In the genomic region with DNA sequence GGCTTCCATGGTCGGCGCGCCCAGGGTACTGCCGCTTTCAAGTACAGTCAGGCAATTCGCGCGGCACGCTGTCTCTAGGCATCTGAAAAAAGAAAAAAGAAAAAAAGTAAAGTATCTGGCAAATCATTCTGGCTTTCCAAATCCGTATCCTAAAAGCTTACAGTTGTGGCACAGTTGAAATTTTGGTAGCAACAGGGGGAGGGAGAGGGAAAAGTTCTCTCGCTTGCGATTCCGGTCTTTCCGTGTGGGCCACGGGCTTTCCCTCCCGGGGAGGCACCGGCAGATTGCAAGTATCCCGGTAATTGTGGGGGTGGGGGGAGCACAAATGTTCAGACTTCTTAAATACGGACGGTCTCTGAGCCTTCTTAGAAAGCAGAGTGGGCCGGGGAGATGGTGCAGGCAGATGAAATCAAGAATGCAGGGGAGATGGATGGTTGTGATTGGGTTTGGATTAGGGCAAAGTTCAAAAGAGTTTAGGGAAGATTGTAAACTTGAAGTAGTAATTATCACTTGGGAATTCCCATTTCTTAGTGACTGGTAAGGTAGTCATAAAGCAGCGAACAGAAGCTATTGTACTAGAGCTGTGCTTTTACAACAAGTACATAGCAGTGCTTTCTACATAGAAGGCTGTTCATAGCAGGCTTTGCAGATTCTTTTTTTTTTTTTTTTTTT, we compare ENCODE assay signal across 8 cellular contexts. TPM values are rescaled to one million over a fixed set of nuclear protein-coding genes. Genes with fewer than 3 reads are reported as not detected.
DNase-seq lines count a peak whose midpoint lies in the region; ATAC-seq and TF ChIP-seq lines count a peak whose summit lies in the region.

No MANE protein-coding gene starts in this region.

- H3K4me3 ChIP-seq in GM06990 (replicated peaks; ENCODE audit: low read depth, low read length) (peak overlapping the region; percentile 63), RWPE2 (ENCODE audit: severe bottlenecking) (peak overlapping the region; percentile 61), epithelial cell of proximal tubule (ENCODE audit: low read depth, low read length) (peak overlapping the region; percentile 83)

- peak overlapping the region; percentile 91 for H3K27ac Mint-ChIP-seq in osteocyte (ENCODE audit: unreplicated experiment)

- ATAC-seq in RWPE2 (ENCODE audit: low read depth): no peak
- ATAC-seq in GM18861 (IDR thresholded peaks at IDR 0.05; ENCODE audit: unreplicated experiment): no peak
- no peak for ATAC-seq in HG02678 (IDR thresholded peaks at IDR 0.05; ENCODE audit: unreplicated experiment)

- H3K36me3 Mint-ChIP-seq in osteocyte (ENCODE audit: unreplicated experiment): peaks cover 15% of the 10 kb centered on the region

- TF ChIP-seq CTCF in GM06990 (IDR thresholded peaks at IDR 0.05; ENCODE audit: insufficient read depth, low read length, poor library complexity, severe bottlenecking) (no peak), RWPE2 (IDR thresholded peaks at IDR 0.05; ENCODE audit: poor library complexity, severe bottlenecking) (no peak), epithelial cell of proximal tubule (conservative IDR thresholded peaks at IDR 0.05; ENCODE audit: low read depth, low read length) (no peak), osteocyte (IDR thresholded peaks at IDR 0.05) (no peak)

- H3K9me3 ChIP-seq in RWPE2 (ENCODE audit: severe bottlenecking): no peaks in the 10 kb centered on the region

- H3K9me3 Mint-ChIP-seq in osteocyte (ENCODE audit: unreplicated experiment): no peaks in the 10 kb centered on the region

- H3K27me3 Mint-ChIP-seq in osteocyte (ENCODE audit: unreplicated experiment): no peaks in the 10 kb centered on the region

- H3K27me3 ChIP-seq in GM06990 (replicated peaks; ENCODE audit: control insufficient read depth, insufficient read depth, low read length): peaks cover 4% of the 10 kb centered on the region
- no peaks in the 10 kb centered on the region for H3K27me3 ChIP-seq in RWPE2 (ENCODE audit: insufficient read depth, poor library complexity, severe bottlenecking)

- H3K4me3 Mint-ChIP-seq in osteocyte (ENCODE audit: unreplicated experiment): peak overlapping the region; percentile 88

- H3K27ac ChIP-seq in RWPE2 (ENCODE audit: poor library complexity, severe bottlenecking): no peak overlapping the region

- peaks cover 31% of the 10 kb centered on the region for H3K4me1 Mint-ChIP-seq in osteocyte (ENCODE audit: unreplicated experiment)

- H3K4me1 ChIP-seq in RWPE2 (ENCODE audit: insufficient read depth, poor library complexity, severe bottlenecking): no peaks in the 10 kb centered on the region

- DNase-seq in GM06990 (ENCODE audit: extremely low read depth, insufficient read length): no peak
- no peak for DNase-seq in RWPE2 (ENCODE audit: low spot score)
- no peak for DNase-seq in epithelial cell of proximal tubule (ENCODE audit: low read depth)
- no peak for DNase-seq in osteocyte (ENCODE audit: extremely low spot score, unreplicated experiment)
- no peak for DNase-seq in Ammon's horn (ENCODE audit: low spot score)
- no peak for DNase-seq in NCI-H2196 (lab: John Stamatoyannopoulos, UW; ENCODE audit: unreplicated experiment)

- H3K36me3 ChIP-seq in GM06990 (ENCODE audit: control insufficient read depth, insufficient read depth, low read length) (no peaks in the 10 kb centered on the region), RWPE2 (ENCODE audit: low read depth) (peaks cover 17% of the 10 kb centered on the region)

RNA-seq across cellular contexts. Expression of a gene that starts 1.2 kb away (rescaled TPM):
- 16.1 and 18.2 TPM in 2 replicates for total RNA-seq in epithelial cell of proximal tubule
- 28.1 and 31.1 TPM in 2 replicates for total RNA-seq in osteocyte
